ENCODE assay signal across 12 cellular contexts in genomic region chr19:5854121-5854520, GRCh38. TPM values are rescaled to one million over a fixed set of nuclear protein-coding genes. Genes with fewer than 3 reads are reported as not detected.
"Had no signal": no experiment of that assay in that cellular context is flagged by ENCODE, and none has a peak within 500 bp of the region (broad histone marks: within the 10 kb centered on the region; RNA-seq: fewer than 3 reads in every experiment).

No MANE protein-coding gene starts in this region.

RNA-seq across cellular contexts. Expression of gene FUT3, which starts 2.9 kb away (rescaled TPM):
- total RNA-seq: activated CD4-positive, alpha-beta memory T cell treated with anti-CD3 and anti-CD28 coated beads, Interleukin-2, amount 10 ng/mL, durations not matched to agents 7 days and 5 days; activated CD4-positive, alpha-beta T cell treated with anti-CD3 and anti-CD28 coated beads for 36 hours; activated CD4-positive, alpha-beta T cell treated with anti-CD3 and anti-CD28 coated beads, Interleukin-2, amount 10 ng/mL, durations not matched to agents 7 days and 5 days; activated CD8-positive, alpha-beta memory T cell treated with anti-CD3 and anti-CD28 coated beads, Interleukin-2, amount 10 ng/mL, durations not matched to agents 7 days and 5 days; activated CD8-positive, alpha-beta T cell treated with anti-CD3 and anti-CD28 coated beads, Interleukin-2, amount 10 ng/mL, durations not matched to agents 7 days and 5 days; activated naive CD8-positive, alpha-beta T cell treated with anti-CD3 and anti-CD28 coated beads, Interleukin-2, amount 10 ng/mL, durations not matched to agents 7 days and 5 days; activated T-helper 2 cell treated with anti-CD3 and anti-CD28 coated beads, Interferon-gamma antibody, Interleukin-2, Interleukin-4, amounts not matched to agents 10 μg/mL and 5 μg/mL and 100 μg/mL, durations not matched to agents 14 hours and 24 hours and 36 hours; ascending aorta; T-helper 1 cell treated with Interleukin-12 subunit alpha and Interleukin-12 subunit beta and Interleukin-4 antibody, amounts not matched to agents 30 ng/mL and 1 ng/mL, for 36 hours had no signal
- polyA plus RNA-seq: cardiac muscle cell had no signal

RNA-seq across cellular contexts. Expression of gene FUT6, which starts 14.6 kb away (rescaled TPM):
- total RNA-seq: activated CD4-positive, alpha-beta memory T cell treated with anti-CD3 and anti-CD28 coated beads, Interleukin-2, amount 10 ng/mL, durations not matched to agents 7 days and 5 days; activated CD4-positive, alpha-beta T cell treated with anti-CD3 and anti-CD28 coated beads for 36 hours; activated CD4-positive, alpha-beta T cell treated with anti-CD3 and anti-CD28 coated beads, Interleukin-2, amount 10 ng/mL, durations not matched to agents 7 days and 5 days; activated CD8-positive, alpha-beta memory T cell treated with anti-CD3 and anti-CD28 coated beads, Interleukin-2, amount 10 ng/mL, durations not matched to agents 7 days and 5 days; activated T-helper 2 cell treated with anti-CD3 and anti-CD28 coated beads, Interferon-gamma antibody, Interleukin-2, Interleukin-4, amounts not matched to agents 10 μg/mL and 5 μg/mL and 100 μg/mL, durations not matched to agents 14 hours and 24 hours and 36 hours; ascending aorta; cardiac muscle cell; T-helper 1 cell treated with Interleukin-12 subunit alpha and Interleukin-12 subunit beta and Interleukin-4 antibody, amounts not matched to agents 30 ng/mL and 1 ng/mL, for 36 hours; WTC11 had no signal
- polyA plus RNA-seq: cardiac muscle cell had no signal

RNA-seq across cellular contexts. Expression of gene FUT5, which starts 16.2 kb away (rescaled TPM):
- total RNA-seq: activated CD4-positive, alpha-beta T cell treated with anti-CD3 and anti-CD28 coated beads, Interleukin-2, amount 10 ng/mL, durations not matched to agents 7 days and 5 days; activated CD8-positive, alpha-beta memory T cell treated with anti-CD3 and anti-CD28 coated beads, Interleukin-2, amount 10 ng/mL, durations not matched to agents 7 days and 5 days; activated CD8-positive, alpha-beta T cell treated with anti-CD3 and anti-CD28 coated beads, Interleukin-2, amount 10 ng/mL, durations not matched to agents 7 days and 5 days; activated T-helper 2 cell treated with anti-CD3 and anti-CD28 coated beads, Interferon-gamma antibody, Interleukin-2, Interleukin-4, amounts not matched to agents 10 μg/mL and 5 μg/mL and 100 μg/mL, durations not matched to agents 14 hours and 24 hours and 36 hours; ascending aorta; T-helper 1 cell treated with Interleukin-12 subunit alpha and Interleukin-12 subunit beta and Interleukin-4 antibody, amounts not matched to agents 30 ng/mL and 1 ng/mL, for 36 hours had no signal
- polyA plus RNA-seq: adipose tissue, cardiac muscle cell had no signal

RNA-seq across cellular contexts. Expression of gene NRTN, which starts 49.3 kb away (rescaled TPM):
- total RNA-seq: activated CD8-positive, alpha-beta memory T cell treated with anti-CD3 and anti-CD28 coated beads, Interleukin-2, amount 10 ng/mL, durations not matched to agents 7 days and 5 days; activated CD8-positive, alpha-beta T cell treated with anti-CD3 and anti-CD28 coated beads, Interleukin-2, amount 10 ng/mL, durations not matched to agents 7 days and 5 days had no signal
